Comparison of ENCODE assay signal across 17 cellular contexts in the genomic region with DNA sequence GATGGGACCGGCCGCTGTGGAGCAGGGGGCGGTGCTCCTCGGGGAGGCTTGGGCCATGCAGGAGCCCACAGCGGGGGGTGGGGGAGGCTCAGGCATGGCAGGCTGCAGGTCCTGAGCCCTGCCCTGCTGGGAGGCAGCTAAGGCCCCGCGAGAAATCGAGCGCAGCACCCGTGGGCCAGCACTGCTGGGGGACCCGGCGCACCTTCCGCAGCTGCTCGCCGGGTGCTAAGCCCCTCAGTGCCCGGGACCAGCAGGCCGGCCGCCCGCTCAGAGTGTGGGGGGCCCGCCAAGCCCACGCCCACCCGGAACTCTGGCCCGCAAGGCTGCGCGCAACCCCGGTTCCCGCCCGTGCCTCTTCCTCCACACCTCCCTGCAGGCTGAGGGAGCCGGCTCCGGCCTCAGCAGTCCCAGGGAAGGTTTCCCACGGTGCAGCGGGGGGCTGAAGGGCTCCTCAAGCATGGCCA.
"Had no signal": no experiment of that assay in that cellular context is flagged by ENCODE, and none has a peak within 500 bp of the region (broad histone marks: within the 10 kb centered on the region; RNA-seq: fewer than 3 reads in every experiment).

No MANE protein-coding gene starts in this region.

- H3K4me3 Mint-ChIP-seq: natural killer cell; neural crest cell; stimulated activated naive B cell treated with anti-CD40 and anti-IgM and Interleukin-4, amounts not matched to agents 10 μg/mL and 1 μg/mL and 100 μg/mL, for 72 hours; stimulated activated naive CD8-positive, alpha-beta T cell treated with anti-CD3 and anti-CD28 coated beads, Interleukin-15, amount 100 ng/mL, for 72 hours; type B pancreatic cell had no signal

- H3K36me3 Mint-ChIP-seq: natural killer cell, type B pancreatic cell had no signal

- H3K27ac Mint-ChIP-seq: stimulated activated naive CD8-positive, alpha-beta T cell treated with anti-CD3 and anti-CD28 coated beads, Interleukin-15, amount 100 ng/mL, for 72 hours; type B pancreatic cell had no signal

- H3K27me3 Mint-ChIP-seq: stimulated activated naive B cell treated with anti-CD40 and anti-IgM and Interleukin-4, amounts not matched to agents 10 μg/mL and 1 μg/mL and 100 μg/mL, for 72 hours; stimulated activated naive CD8-positive, alpha-beta T cell treated with anti-CD3 and anti-CD28 coated beads, Interleukin-15, amount 100 ng/mL, for 72 hours; type B pancreatic cell had no signal

- DNase-seq: effector CD8-positive, alpha-beta T cell; foreskin melanocyte; head of caudate nucleus; natural killer cell; nucleus accumbens; ovary; right lobe of liver; stimulated activated CD4-positive, alpha-beta T cell treated with anti-CD3 and anti-CD28 coated beads, Interleukin-15, amount 100 ng/mL, for 24 hours; stimulated activated CD4-positive, alpha-beta T cell treated with anti-CD3 and anti-CD28 coated beads, Interleukin-1b, Interleukin-23, amount 100 ng/mL, for 48 hours; stimulated activated CD4-positive, alpha-beta T cell treated with anti-CD3 and anti-CD28 coated beads, Interleukin-4, amount 100 ng/mL, for 24 hours; stimulated activated naive B cell treated with anti-CD40 and anti-IgM and Interleukin-4, amounts not matched to agents 10 μg/mL and 1 μg/mL and 100 μg/mL, for 72 hours; stimulated activated naive CD8-positive, alpha-beta T cell treated with anti-CD3 and anti-CD28 coated beads, Interleukin-15, amount 100 ng/mL, for 72 hours had no signal

- H3K4me3 ChIP-seq: coronary artery, hepatocyte, mucosa of descending colon, ovary, right lobe of liver had no signal

- H3K36me3 ChIP-seq: ovary, right lobe of liver had no signal

- H2AFZ ChIP-seq: hepatocyte had no signal

- H3K9me3 ChIP-seq: mucosa of descending colon, ovary, right lobe of liver had no signal

- H3K4me2 ChIP-seq: hepatocyte had no signal

- ATAC-seq: mucosa of descending colon; natural killer cell; right lobe of liver; stimulated activated naive B cell treated with anti-CD40 and anti-IgM and Interleukin-4, amounts not matched to agents 10 μg/mL and 1 μg/mL and 100 μg/mL, for 72 hours; stimulated activated naive CD8-positive, alpha-beta T cell treated with anti-CD3 and anti-CD28 coated beads, Interleukin-15, amount 100 ng/mL, for 72 hours had no signal

- H3K27me3 ChIP-seq: hepatocyte, ovary, right lobe of liver had no signal

- H3K27ac ChIP-seq: hepatocyte, ovary, right lobe of liver had no signal
